1 cellular context compared by ENCODE assay signal in the genomic region with DNA sequence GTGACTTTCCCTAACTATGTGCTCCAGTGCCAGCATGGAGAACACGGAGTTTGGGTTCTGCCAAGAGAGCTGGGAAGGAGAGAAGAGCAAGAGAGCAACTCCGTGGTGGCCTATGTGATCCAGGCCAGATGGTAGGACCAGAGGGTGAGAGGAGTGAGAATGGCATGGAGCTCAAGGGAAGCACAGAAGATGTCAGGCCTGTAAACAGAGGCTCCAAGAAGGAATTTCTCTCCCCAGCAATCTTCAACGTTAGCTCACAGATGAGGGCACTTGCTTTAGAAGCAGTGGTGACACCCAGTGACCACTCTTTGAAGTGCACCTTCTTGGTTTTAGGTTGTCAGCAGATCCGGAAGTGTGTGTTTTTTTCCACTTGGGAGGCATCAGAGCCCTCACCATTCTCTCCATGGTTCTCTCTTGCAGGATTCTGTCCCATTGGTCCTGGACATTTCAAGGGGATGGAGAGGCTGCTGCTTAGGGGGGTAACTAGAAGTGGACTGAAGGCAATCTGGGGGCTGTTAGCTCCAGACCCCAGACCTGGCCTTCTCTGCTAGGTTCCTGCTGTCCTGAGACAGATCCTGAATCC.
TF ChIP-seq lines count a peak whose summit lies in the region.

No MANE protein-coding gene starts in this region.

TF ChIP-seq in HepG2, 621 proteins besides CTCF, POLR2A, EP300 and RAD21 (continued from another document and continues in another):
- TF ChIP-seq JUND (CRISPR knock-in tag; IDR thresholded peaks at IDR 0.05) (no peak), AHR (CRISPR knock-in tag; IDR thresholded peaks at IDR 0.05) (no peak), STAG1 (CRISPR knock-in tag; IDR thresholded peaks at IDR 0.05) (peak; percentile 82), PHF8 (CRISPR knock-in tag; IDR thresholded peaks at IDR 0.05) (no peak), SYNCRIP (IDR thresholded peaks at IDR 0.05; ENCODE audit: insufficient read depth, low read depth, low read length) (no peak), SMAD9 (CRISPR knock-in tag; IDR thresholded peaks at IDR 0.05) (no peak), RARA (CRISPR knock-in tag; IDR thresholded peaks at IDR 0.05) (no peak), ZNF891 (CRISPR knock-in tag; IDR thresholded peaks at IDR 0.05) (no peak), NFYB (CRISPR knock-in tag; IDR thresholded peaks at IDR 0.05) (no peak), ZSCAN25 (CRISPR knock-in tag; IDR thresholded peaks at IDR 0.05) (no peak), KMT2A (CRISPR knock-in tag; IDR thresholded peaks at IDR 0.05) (0 out of 2 replicates have a peak, but pooled peaks have one; percentile 31), HMGA1 (CRISPR knock-in tag; conservative IDR thresholded peaks at IDR 0.05) (no peak), SAP130 (CRISPR knock-in tag; IDR thresholded peaks at IDR 0.05; ENCODE audit: low read depth) (no peak), TBL1XR1 (IDR thresholded peaks at IDR 0.05; ENCODE audit: borderline replicate concordance, low read length, partially characterized antibody) (no peak), GABPB1 (CRISPR knock-in tag; IDR thresholded peaks at IDR 0.05) (peak; percentile 37; the same call in 1 of the 2 replicates), GATA4 (IDR thresholded peaks at IDR 0.05; ENCODE audit: borderline replicate concordance, low read depth) (no peak)
- TF ChIP-seq, protein P1, sequence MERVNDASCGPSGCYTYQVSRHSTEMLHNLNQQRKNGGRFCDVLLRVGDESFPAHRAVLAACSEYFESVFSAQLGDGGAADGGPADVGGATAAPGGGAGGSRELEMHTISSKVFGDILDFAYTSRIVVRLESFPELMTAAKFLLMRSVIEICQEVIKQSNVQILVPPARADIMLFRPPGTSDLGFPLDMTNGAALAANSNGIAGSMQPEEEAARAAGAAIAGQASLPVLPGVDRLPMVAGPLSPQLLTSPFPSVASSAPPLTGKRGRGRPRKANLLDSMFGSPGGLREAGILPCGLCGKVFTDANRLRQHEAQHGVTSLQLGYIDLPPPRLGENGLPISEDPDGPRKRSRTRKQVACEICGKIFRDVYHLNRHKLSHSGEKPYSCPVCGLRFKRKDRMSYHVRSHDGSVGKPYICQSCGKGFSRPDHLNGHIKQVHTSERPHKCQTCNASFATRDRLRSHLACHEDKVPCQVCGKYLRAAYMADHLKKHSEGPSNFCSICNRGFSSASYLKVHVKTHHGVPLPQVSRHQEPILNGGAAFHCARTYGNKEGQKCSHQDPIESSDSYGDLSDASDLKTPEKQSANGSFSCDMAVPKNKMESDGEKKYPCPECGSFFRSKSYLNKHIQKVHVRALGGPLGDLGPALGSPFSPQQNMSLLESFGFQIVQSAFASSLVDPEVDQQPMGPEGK (CRISPR knock-in tag; IDR thresholded peaks at IDR 0.05): no peak
- TF ChIP-seq, protein P2, sequence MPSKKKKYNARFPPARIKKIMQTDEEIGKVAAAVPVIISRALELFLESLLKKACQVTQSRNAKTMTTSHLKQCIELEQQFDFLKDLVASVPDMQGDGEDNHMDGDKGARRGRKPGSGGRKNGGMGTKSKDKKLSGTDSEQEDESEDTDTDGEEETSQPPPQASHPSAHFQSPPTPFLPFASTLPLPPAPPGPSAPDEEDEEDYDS (CRISPR knock-in tag; IDR thresholded peaks at IDR 0.05): 0 out of 2 replicates have a peak, but pooled peaks have one; percentile 47
- TF ChIP-seq, protein P3, sequence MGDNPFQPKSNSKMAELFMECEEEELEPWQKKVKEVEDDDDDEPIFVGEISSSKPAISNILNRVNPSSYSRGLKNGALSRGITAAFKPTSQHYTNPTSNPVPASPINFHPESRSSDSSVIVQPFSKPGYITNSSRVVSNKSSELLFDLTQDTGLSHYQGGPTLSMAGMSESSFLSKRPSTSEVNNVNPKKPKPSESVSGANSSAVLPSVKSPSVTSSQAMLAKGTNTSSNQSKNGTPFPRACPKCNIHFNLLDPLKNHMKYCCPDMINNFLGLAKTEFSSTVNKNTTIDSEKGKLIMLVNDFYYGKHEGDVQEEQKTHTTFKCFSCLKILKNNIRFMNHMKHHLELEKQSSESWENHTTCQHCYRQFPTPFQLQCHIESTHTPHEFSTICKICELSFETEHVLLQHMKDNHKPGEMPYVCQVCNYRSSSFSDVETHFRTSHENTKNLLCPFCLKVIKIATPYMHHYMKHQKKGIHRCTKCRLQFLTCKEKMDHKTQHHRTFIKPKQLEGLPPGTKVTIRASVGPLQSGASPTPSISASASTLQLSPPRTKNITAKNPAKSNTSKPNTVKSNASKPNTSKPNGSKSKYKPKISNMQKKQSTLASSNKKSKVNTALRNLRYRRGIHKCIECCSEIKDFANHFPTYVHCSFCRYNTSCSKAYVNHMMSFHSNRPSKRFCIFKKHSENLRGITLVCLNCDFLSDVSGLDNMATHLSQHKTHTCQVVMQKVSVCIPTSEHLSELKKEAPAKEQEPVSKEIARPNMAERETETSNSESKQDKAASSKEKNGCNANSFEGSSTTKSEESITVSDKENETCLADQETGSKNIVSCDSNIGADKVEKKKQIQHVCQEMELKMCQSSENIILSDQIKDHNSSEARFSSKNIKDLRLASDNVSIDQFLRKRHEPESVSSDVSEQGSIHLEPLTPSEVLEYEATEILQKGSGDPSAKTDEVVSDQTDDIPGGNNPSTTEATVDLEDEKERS (CRISPR knock-in tag; IDR thresholded peaks at IDR 0.05): peak; percentile 59; the same call in 1 of the 2 replicates
- TF ChIP-seq, protein P4, sequence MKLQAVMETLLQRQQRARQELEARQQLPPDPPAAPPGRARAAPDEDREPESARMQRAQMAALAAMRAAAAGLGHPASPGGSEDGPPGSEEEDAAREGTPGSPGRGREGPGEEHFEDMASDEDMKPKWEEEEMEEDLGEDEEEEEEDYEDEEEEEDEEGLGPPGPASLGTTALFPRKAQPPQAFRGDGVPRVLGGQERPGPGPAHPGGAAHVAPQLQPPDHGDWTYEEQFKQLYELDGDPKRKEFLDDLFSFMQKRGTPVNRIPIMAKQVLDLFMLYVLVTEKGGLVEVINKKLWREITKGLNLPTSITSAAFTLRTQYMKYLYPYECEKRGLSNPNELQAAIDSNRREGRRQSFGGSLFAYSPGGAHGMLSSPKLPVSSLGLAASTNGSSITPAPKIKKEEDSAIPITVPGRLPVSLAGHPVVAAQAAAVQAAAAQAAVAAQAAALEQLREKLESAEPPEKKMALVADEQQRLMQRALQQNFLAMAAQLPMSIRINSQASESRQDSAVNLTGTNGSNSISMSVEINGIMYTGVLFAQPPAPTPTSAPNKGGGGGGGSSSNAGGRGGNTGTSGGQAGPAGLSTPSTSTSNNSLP (IDR thresholded peaks at IDR 0.05; ENCODE audit: low read depth, low read length): no peak
- TF ChIP-seq, protein P5, sequence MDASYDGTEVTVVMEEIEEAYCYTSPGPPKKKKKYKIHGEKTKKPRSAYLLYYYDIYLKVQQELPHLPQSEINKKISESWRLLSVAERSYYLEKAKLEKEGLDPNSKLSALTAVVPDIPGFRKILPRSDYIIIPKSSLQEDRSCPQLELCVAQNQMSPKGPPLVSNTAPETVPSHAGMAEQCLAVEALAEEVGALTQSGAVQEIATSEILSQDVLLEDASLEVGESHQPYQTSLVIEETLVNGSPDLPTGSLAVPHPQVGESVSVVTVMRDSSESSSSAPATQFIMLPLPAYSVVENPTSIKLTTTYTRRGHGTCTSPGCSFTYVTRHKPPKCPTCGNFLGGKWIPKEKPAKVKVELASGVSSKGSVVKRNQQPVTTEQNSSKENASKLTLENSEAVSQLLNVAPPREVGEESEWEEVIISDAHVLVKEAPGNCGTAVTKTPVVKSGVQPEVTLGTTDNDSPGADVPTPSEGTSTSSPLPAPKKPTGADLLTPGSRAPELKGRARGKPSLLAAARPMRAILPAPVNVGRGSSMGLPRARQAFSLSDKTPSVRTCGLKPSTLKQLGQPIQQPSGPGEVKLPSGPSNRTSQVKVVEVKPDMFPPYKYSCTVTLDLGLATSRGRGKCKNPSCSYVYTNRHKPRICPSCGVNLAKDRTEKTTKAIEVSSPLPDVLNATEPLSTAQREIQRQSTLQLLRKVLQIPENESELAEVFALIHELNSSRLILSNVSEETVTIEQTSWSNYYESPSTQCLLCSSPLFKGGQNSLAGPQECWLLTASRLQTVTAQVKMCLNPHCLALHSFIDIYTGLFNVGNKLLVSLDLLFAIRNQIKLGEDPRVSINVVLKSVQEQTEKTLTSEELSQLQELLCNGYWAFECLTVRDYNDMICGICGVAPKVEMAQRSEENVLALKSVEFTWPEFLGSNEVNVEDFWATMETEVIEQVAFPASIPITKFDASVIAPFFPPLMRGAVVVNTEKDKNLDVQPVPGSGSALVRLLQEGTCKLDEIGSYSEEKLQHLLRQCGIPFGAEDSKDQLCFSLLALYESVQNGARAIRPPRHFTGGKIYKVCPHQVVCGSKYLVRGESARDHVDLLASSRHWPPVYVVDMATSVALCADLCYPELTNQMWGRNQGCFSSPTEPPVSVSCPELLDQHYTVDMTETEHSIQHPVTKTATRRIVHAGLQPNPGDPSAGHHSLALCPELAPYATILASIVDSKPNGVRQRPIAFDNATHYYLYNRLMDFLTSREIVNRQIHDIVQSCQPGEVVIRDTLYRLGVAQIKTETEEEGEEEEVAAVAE (CRISPR knock-in tag; IDR thresholded peaks at IDR 0.05; ENCODE audit: borderline replicate concordance): peak; percentile 24; the same call in 1 of the 2 replicates
- TF ChIP-seq, protein P6, sequence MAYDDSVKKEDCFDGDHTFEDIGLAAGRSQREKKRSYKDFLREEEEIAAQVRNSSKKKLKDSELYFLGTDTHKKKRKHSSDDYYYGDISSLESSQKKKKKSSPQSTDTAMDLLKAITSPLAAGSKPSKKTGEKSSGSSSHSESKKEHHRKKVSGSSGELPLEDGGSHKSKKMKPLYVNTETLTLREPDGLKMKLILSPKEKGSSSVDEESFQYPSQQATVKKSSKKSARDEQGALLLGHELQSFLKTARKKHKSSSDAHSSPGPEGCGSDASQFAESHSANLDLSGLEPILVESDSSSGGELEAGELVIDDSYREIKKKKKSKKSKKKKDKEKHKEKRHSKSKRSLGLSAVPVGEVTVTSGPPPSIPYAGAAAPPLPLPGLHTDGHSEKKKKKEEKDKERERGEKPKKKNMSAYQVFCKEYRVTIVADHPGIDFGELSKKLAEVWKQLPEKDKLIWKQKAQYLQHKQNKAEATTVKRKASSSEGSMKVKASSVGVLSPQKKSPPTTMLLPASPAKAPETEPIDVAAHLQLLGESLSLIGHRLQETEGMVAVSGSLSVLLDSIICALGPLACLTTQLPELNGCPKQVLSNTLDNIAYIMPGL (CRISPR knock-in tag; IDR thresholded peaks at IDR 0.05; ENCODE audit: borderline replicate concordance in 1 of 2, low read depth in 1 of 2): peak; percentile 28 to 65; a peak in 1 of 4 replicates
- TF ChIP-seq, protein P7, sequence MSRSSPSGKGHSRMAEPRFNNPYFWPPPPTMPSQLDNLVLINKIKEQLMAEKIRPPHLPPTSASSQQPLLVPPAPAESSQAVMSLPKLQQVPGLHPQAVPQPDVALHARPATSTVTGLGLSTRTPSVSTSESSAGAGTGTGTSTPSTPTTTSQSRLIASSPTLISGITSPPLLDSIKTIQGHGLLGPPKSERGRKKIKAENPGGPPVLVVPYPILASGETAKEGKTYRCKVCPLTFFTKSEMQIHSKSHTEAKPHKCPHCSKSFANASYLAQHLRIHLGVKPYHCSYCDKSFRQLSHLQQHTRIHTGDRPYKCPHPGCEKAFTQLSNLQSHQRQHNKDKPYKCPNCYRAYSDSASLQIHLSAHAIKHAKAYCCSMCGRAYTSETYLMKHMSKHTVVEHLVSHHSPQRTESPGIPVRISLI (CRISPR knock-in tag; IDR thresholded peaks at IDR 0.05; ENCODE audit: borderline replicate concordance): peak; percentile 80; the same call in 1 of the 2 replicates
- TF ChIP-seq, protein P8, sequence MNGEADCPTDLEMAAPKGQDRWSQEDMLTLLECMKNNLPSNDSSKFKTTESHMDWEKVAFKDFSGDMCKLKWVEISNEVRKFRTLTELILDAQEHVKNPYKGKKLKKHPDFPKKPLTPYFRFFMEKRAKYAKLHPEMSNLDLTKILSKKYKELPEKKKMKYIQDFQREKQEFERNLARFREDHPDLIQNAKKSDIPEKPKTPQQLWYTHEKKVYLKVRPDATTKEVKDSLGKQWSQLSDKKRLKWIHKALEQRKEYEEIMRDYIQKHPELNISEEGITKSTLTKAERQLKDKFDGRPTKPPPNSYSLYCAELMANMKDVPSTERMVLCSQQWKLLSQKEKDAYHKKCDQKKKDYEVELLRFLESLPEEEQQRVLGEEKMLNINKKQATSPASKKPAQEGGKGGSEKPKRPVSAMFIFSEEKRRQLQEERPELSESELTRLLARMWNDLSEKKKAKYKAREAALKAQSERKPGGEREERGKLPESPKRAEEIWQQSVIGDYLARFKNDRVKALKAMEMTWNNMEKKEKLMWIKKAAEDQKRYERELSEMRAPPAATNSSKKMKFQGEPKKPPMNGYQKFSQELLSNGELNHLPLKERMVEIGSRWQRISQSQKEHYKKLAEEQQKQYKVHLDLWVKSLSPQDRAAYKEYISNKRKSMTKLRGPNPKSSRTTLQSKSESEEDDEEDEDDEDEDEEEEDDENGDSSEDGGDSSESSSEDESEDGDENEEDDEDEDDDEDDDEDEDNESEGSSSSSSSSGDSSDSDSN (CRISPR knock-in tag; IDR thresholded peaks at IDR 0.05): no peak
- TF ChIP-seq, protein P9, sequence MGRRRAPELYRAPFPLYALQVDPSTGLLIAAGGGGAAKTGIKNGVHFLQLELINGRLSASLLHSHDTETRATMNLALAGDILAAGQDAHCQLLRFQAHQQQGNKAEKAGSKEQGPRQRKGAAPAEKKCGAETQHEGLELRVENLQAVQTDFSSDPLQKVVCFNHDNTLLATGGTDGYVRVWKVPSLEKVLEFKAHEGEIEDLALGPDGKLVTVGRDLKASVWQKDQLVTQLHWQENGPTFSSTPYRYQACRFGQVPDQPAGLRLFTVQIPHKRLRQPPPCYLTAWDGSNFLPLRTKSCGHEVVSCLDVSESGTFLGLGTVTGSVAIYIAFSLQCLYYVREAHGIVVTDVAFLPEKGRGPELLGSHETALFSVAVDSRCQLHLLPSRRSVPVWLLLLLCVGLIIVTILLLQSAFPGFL (CRISPR knock-in tag; IDR thresholded peaks at IDR 0.05): no peak
- TF ChIP-seq, protein P10, sequence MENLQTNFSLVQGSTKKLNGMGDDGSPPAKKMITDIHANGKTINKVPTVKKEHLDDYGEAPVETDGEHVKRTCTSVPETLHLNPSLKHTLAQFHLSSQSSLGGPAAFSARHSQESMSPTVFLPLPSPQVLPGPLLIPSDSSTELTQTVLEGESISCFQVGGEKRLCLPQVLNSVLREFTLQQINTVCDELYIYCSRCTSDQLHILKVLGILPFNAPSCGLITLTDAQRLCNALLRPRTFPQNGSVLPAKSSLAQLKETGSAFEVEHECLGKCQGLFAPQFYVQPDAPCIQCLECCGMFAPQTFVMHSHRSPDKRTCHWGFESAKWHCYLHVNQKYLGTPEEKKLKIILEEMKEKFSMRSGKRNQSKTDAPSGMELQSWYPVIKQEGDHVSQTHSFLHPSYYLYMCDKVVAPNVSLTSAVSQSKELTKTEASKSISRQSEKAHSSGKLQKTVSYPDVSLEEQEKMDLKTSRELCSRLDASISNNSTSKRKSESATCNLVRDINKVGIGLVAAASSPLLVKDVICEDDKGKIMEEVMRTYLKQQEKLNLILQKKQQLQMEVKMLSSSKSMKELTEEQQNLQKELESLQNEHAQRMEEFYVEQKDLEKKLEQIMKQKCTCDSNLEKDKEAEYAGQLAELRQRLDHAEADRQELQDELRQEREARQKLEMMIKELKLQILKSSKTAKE (CRISPR knock-in tag; IDR thresholded peaks at IDR 0.05; ENCODE audit: borderline replicate concordance): no peak
